11 cellular contexts compared by ENCODE assay signal in genomic region chr2:183592271-183592670, GRCh38.
"Had no signal": no experiment of that assay in that cellular context is flagged by ENCODE, and none has a peak within 500 bp of the region (broad histone marks: within the 10 kb centered on the region; RNA-seq: fewer than 3 reads in every experiment).

No MANE protein-coding gene starts in this region.

- H3K27ac ChIP-seq: colonic mucosa, heart left ventricle had no signal

- H3K27me3 ChIP-seq: colonic mucosa, heart left ventricle had no signal

- H3K4me3 ChIP-seq: colonic mucosa, heart left ventricle had no signal

- DNase-seq: colonic mucosa; dermis blood vessel endothelial cell; heart left ventricle; hippocampal formation; kidney glomerular epithelial cell; natural killer cell; posterior cingulate gyrus; stimulated activated naive CD4-positive, alpha-beta T cell treated with Interleukin-2 at 50 U/mL for 16 hours had no signal

- H3K36me3 ChIP-seq: colonic mucosa, heart left ventricle had no signal

- ATAC-seq: heart left ventricle, natural killer cell, sciatic nerve had no signal

- H3K4me1 ChIP-seq: colonic mucosa, heart left ventricle had no signal

- FAIRE-seq: frontal cortex, urothelium cell line had no signal

- H3K9me3 ChIP-seq: colonic mucosa, heart left ventricle had no signal
